In the genomic region with DNA sequence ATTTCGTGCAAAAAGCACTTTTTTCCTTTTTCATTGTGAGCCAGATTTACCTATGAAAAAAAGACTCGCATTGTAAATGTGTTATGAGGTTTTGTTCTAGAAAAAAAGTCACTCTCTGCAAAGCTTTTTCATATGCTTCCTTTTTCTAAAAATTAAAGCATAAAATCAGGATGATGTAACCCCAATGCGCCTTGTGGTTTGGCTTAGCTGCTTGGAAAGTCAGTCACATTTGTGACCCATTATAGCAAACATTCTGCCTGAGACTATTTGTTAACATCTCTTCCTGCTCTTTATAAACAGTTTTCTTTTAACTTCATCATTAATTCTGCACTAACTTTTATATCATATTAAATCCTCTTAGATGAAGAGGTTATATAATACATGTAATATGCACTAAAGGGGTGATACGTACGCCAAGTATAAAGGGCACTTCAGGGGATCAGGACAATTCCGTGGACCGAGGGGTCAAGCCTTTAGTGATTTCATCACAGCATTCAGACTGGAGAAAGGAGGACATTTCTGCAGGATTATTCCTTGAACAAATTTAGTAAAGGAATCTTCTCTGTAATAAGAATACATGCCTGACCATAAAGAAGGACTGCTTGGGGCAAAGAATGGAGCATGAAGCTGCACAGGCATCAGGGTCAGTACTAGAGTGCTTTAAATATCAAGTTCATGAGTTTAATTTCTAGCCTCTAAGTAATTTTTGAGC, we compare ENCODE assay signal across 14 cellular contexts. TPM values are rescaled to one million over a fixed set of nuclear protein-coding genes. Genes with fewer than 3 reads are reported as not detected.
DNase-seq lines count a peak whose midpoint lies in the region; ATAC-seq and TF ChIP-seq lines count a peak whose summit lies in the region.
"Had no signal": no experiment of that assay in that cellular context is flagged by ENCODE, and none has a peak within 500 bp of the region (broad histone marks: within the 10 kb centered on the region; RNA-seq: fewer than 3 reads in every experiment).

No MANE protein-coding gene starts in this region.

- peaks cover 18% of the 10 kb centered on the region for H3K9me3 Mint-ChIP-seq in HFFc6
- peaks cover 4% of the 10 kb centered on the region for H3K9me3 Mint-ChIP-seq in activated T-helper 17 cell treated with anti-CD3 and anti-CD28 coated beads, Interleukin-2, amount 50 U/mL, for 72 hours
- H3K9me3 Mint-ChIP-seq: activated B cell treated with CpG ODN at 0.5 μM for 24 hours had no signal

- peak overlapping the region; percentile 84 for H3K4me3 Mint-ChIP-seq in HFFc6
- no peak overlapping the region for H3K4me3 Mint-ChIP-seq in activated T-helper 17 cell treated with anti-CD3 and anti-CD28 coated beads, Interleukin-2, amount 50 U/mL, for 72 hours
- H3K4me3 Mint-ChIP-seq: activated B cell treated with CpG ODN at 0.5 μM for 24 hours had no signal

- peak overlapping the region in 1 of 2 experiments; percentile 26 for H3K4ac ChIP-seq in mesenchymal stem cell (ENCODE audit: low read depth in 1 of 2, low read length in 2 of 2)

- H3K4me1 ChIP-seq in mesenchymal stem cell (ENCODE audit: control insufficient read depth, insufficient read depth, low read depth, low read length) = no peaks in the 10 kb centered on the region

- no peak overlapping the region for H2AK5ac ChIP-seq in mesenchymal stem cell (ENCODE audit: low read length, severe bottlenecking)

- in situ Hi-C loops in astrocyte of the cerebellum (cut with HindIII; ENCODE audit: low sequenced_read_pairs) = no loop called here

- ATAC-seq in HG03135 (IDR thresholded peaks at IDR 0.05; ENCODE audit: unreplicated experiment) (no peak), GM19395 (IDR thresholded peaks at IDR 0.05; ENCODE audit: unreplicated experiment) (no peak)
- ATAC-seq in activated T-helper 17 cell treated with anti-CD3 and anti-CD28 coated beads, Interleukin-2, amount 50 U/mL, for 72 hours (replicated peaks) = no peak
- ATAC-seq: Panc1 had no signal

- H2BK120ac ChIP-seq in mesenchymal stem cell (ENCODE audit: low read depth, low read length) = no peak overlapping the region

- H3K27me3 ChIP-seq in mesenchymal stem cell (ENCODE audit: control insufficient read depth in 1 of 2, insufficient read depth in 1 of 2, low read length in 2 of 2) = no peaks in the 10 kb centered on the region

- no peak for TF ChIP-seq CTCF in AG10803 (conservative IDR thresholded peaks at IDR 0.05; ENCODE audit: low read length)
- no peak for TF ChIP-seq CTCF in HFFc6 (IDR thresholded peaks at IDR 0.05)
- no peak for TF ChIP-seq CTCF in astrocyte of the cerebellum (IDR thresholded peaks at IDR 0.05; ENCODE audit: low read depth, low read length, missing control alignments)

- H3K27me3 Mint-ChIP-seq in HFFc6 (ENCODE audit: insufficient read depth) = no peaks in the 10 kb centered on the region; the same call in 1 of the 2 replicates
- H3K27me3 Mint-ChIP-seq in activated T-helper 17 cell treated with anti-CD3 and anti-CD28 coated beads, Interleukin-2, amount 50 U/mL, for 72 hours = no peaks in the 10 kb centered on the region

- H3K9me3 ChIP-seq in mesenchymal stem cell (ENCODE audit: control insufficient read depth, low read length) = no peaks in the 10 kb centered on the region

- 88% methylated on average over 5 of the region's 7 CpGs for WGBS in mesenchymal stem cell

- peaks cover 54% of the 10 kb centered on the region for H3K4me1 Mint-ChIP-seq in HFFc6 (ENCODE audit: low read depth)
- H3K4me1 Mint-ChIP-seq in activated T-helper 17 cell treated with anti-CD3 and anti-CD28 coated beads, Interleukin-2, amount 50 U/mL, for 72 hours = peaks cover 8% of the 10 kb centered on the region
- H3K4me1 Mint-ChIP-seq: activated B cell treated with CpG ODN at 0.5 μM for 24 hours had no signal

- H4K91ac ChIP-seq in mesenchymal stem cell (ENCODE audit: low read length) = no peak overlapping the region

- H3K14ac ChIP-seq in mesenchymal stem cell (ENCODE audit: low read length in 2 of 2) = no peak overlapping the region

- H4K8ac ChIP-seq in mesenchymal stem cell (ENCODE audit: low read length) = no peak overlapping the region

- H3K4me3 ChIP-seq in AG10803 (ENCODE audit: low read length) = peak overlapping the region; percentile 30
- no peak overlapping the region for H3K4me3 ChIP-seq in astrocyte of the cerebellum (ENCODE audit: low read depth, low read length)
- H3K4me3 ChIP-seq in mesenchymal stem cell (ENCODE audit: insufficient read depth in 1 of 2, low read depth in 1 of 2, low read length in 2 of 2) = peak overlapping the region in 1 of 2 experiments; percentile 48

- no peak overlapping the region for H3K27ac ChIP-seq in mesenchymal stem cell (ENCODE audit: low read length, poor library complexity, severe bottlenecking)

- H2AFZ ChIP-seq in mesenchymal stem cell (ENCODE audit: low read depth, low read length) = no peak overlapping the region

- DNase-seq in AG10803 (ENCODE audit: low read depth) = peak; percentile 77
- peak; percentile 74 for DNase-seq in HFFc6
- peak; percentile 32 for DNase-seq in astrocyte of the cerebellum (ENCODE audit: low read depth)
- peak; percentile 73 for DNase-seq in mesenchymal stem cell
- no peak for DNase-seq in NCI-H146 treated with DMSO at 0.1 percent for 48 hours (lab: John Stamatoyannopoulos, UW; ENCODE audit: unreplicated experiment)
- DNase-seq: activated B cell treated with CpG ODN at 0.5 μM for 24 hours, DMS53, NCI-H2029, retina had no signal

- no peak overlapping the region for H2BK15ac ChIP-seq in mesenchymal stem cell (ENCODE audit: low read depth, poor library complexity, severe bottlenecking)

- peak overlapping the region; percentile 59 for H3K9ac ChIP-seq in mesenchymal stem cell (ENCODE audit: low read length)

- no peak overlapping the region for H3K23ac ChIP-seq in mesenchymal stem cell (ENCODE audit: low read length in 2 of 2)

- no peaks in the 10 kb centered on the region for H3K79me1 ChIP-seq in mesenchymal stem cell (replicated peaks; ENCODE audit: low read length, poor library complexity, severe bottlenecking)

- H3K4me2 ChIP-seq in mesenchymal stem cell (ENCODE audit: low read length, poor library complexity, severe bottlenecking) = no peak overlapping the region

- peaks cover 19% of the 10 kb centered on the region for H3K36me3 Mint-ChIP-seq in HFFc6 (ENCODE audit: low read depth)
- no peaks in the 10 kb centered on the region for H3K36me3 Mint-ChIP-seq in activated T-helper 17 cell treated with anti-CD3 and anti-CD28 coated beads, Interleukin-2, amount 50 U/mL, for 72 hours (ENCODE audit: low read depth)

- peak overlapping the region; percentile 79 for H3K27ac Mint-ChIP-seq in HFFc6
- no peak overlapping the region for H3K27ac Mint-ChIP-seq in activated T-helper 17 cell treated with anti-CD3 and anti-CD28 coated beads, Interleukin-2, amount 50 U/mL, for 72 hours
- H3K27ac Mint-ChIP-seq: activated B cell treated with CpG ODN at 0.5 μM for 24 hours had no signal

- H2BK12ac ChIP-seq in mesenchymal stem cell (ENCODE audit: low read length in 2 of 2) = no peak overlapping the region

- no peaks in the 10 kb centered on the region for H3K36me3 ChIP-seq in mesenchymal stem cell (ENCODE audit: control insufficient read depth in 1 of 2, insufficient read depth in 2 of 2, low read depth in 1 of 2, low read length in 2 of 2)

- H3K18ac ChIP-seq in mesenchymal stem cell (ENCODE audit: low read depth in 1 of 2, low read length in 2 of 2) = no peak overlapping the region

- H2BK5ac ChIP-seq in mesenchymal stem cell (ENCODE audit: low read depth, low read length, poor library complexity, severe bottlenecking) = no peak overlapping the region

RNA-seq across cellular contexts. Expression of a gene that starts 48.1 kb away (rescaled TPM):
- not detected for total RNA-seq in HFFc6 (2021; fragmentation: NEBNext Ultra II Directional; extraction: Animal tissue kit (Norgen Biotek cat#: 25700))
- not detected for polyA plus RNA-seq in mesenchymal stem cell (2013, experiment 1 of 2)
- polyA plus RNA-seq in mesenchymal stem cell (2013, experiment 2 of 2) = not detected
- not detected for total RNA-seq in activated T-helper 17 cell treated with anti-CD3 and anti-CD28 coated beads, Interleukin-2, amount 50 U/mL, for 72 hours
- total RNA-seq: activated B cell treated with CpG ODN at 0.5 μM for 24 hours, H1 had no signal
- polyA plus RNA-seq: H1 had no signal
